Comparison of ENCODE assay signal across 9 cellular contexts in genomic region chr13:37602743-37603381, GRCh38. TPM values are rescaled to one million over a fixed set of nuclear protein-coding genes. Genes with fewer than 3 reads are reported as not detected.
DNase-seq lines count a peak whose midpoint lies in the region; ATAC-seq and TF ChIP-seq lines count a peak whose summit lies in the region.
"Had no signal": no experiment of that assay in that cellular context is flagged by ENCODE, and none has a peak within 500 bp of the region (broad histone marks: within the 10 kb centered on the region; RNA-seq: fewer than 3 reads in every experiment).

No MANE protein-coding gene starts in this region.

- TF ChIP-seq RAD21 in liver (IDR thresholded peaks at IDR 0.05), result peak; percentile 68 to 73

- intact Hi-C loops in body of pancreas (cut with DNase I), result no loop called here

- no peaks in the 10 kb centered on the region for H3K36me3 ChIP-seq in body of pancreas (replicated peaks in 1 of 2; ENCODE audit: insufficient read depth in 1 of 2, low read depth in 2 of 2)
- H3K36me3 ChIP-seq in liver (ENCODE audit: control insufficient read depth in 4 of 4, insufficient read depth in 3 of 4, low read depth in 1 of 4, low read length in 3 of 4), result no peaks in the 10 kb centered on the region

- peak; percentile 38 to 49 for DNase-seq in AML-193 (lab: John Stamatoyannopoulos, UW)
- peak; percentile 18 for DNase-seq in HT-29 (ENCODE audit: low spot score)
- no peak for DNase-seq in body of pancreas
- no peak for DNase-seq in NCI-H82 treated with DMSO at 0.1 percent for 48 hours (lab: John Stamatoyannopoulos, UW; ENCODE audit: unreplicated experiment)
- no peak for DNase-seq in activated T-cell treated with anti-CD3 and anti-CD28 coated beads, Interleukin-2, amount 50 U/mL, for 1 hour
- no peak for DNase-seq in midbrain (lab: John Stamatoyannopoulos, UW)
- DNase-seq in stimulated activated naive CD4-positive, alpha-beta T cell treated with Interleukin-2 at 50 U/mL for 16 hours (lab: John Stamatoyannopoulos, UW), result no peak
- DNase-seq: stimulated activated CD4-positive, alpha-beta T cell treated with anti-CD3 and anti-CD28 coated beads, Interleukin-2, amount 100 ng/mL, for 48 hours had no signal

- TF ChIP-seq POLR2A in body of pancreas (IDR thresholded peaks at IDR 0.05), result no peak

- no peak overlapping the region for H3K4me3 ChIP-seq in body of pancreas
- H3K4me3 ChIP-seq in liver (ENCODE audit: low read depth in 1 of 3, low read length in 3 of 3), result no peak overlapping the region

- no peaks in the 10 kb centered on the region for H3K9me3 ChIP-seq in body of pancreas
- no peaks in the 10 kb centered on the region for H3K9me3 ChIP-seq in liver (ENCODE audit: control insufficient read depth in 4 of 4, low read length in 3 of 4)

- TF ChIP-seq CTCF in body of pancreas (IDR thresholded peaks at IDR 0.05), result peak in 5 of 7 experiments; percentile 36 to 49 (median 38)
- TF ChIP-seq CTCF in liver (IDR thresholded peaks at IDR 0.05; ENCODE audit: low read depth, low read length, missing input control), result peak; percentile 17

- no peaks in the 10 kb centered on the region for H3K4me1 ChIP-seq in body of pancreas
- H3K4me1 ChIP-seq in liver (ENCODE audit: control insufficient read depth in 4 of 4, insufficient read depth in 4 of 4, low read length in 3 of 4), result no peaks in the 10 kb centered on the region

- no peak for ATAC-seq in body of pancreas

- WGBS in body of pancreas, 2 donors, result 52 to 56% methylated on average over 5 of the region's 5 CpGs
- 73% methylated on average over 5 of the region's 5 CpGs for WGBS in liver

- no peaks in the 10 kb centered on the region for H3K27me3 ChIP-seq in body of pancreas
- H3K27me3 ChIP-seq in liver (ENCODE audit: control insufficient read depth in 4 of 4, insufficient read depth in 4 of 4, low read length in 3 of 4), result peaks cover 0 to 4% (median 0%) of the 10 kb centered on the region in 4 donors

- no peak overlapping the region for H3K9ac ChIP-seq in liver (ENCODE audit: low read depth in 1 of 2, low read length in 2 of 2)

- H3K27ac ChIP-seq in body of pancreas, result no peak overlapping the region
- no peak overlapping the region for H3K27ac ChIP-seq in liver (ENCODE audit: low read depth in 1 of 2, low read length in 2 of 2)

TF ChIP-seq in liver, 16 proteins besides CTCF, POLR2A, EP300 and RAD21:
- TF ChIP-seq EGR1 (IDR thresholded peaks at IDR 0.05; ENCODE audit: low read depth in 2 of 2) (no peak), FOXA2 (IDR thresholded peaks at IDR 0.05) (no peak), TAF1 (conservative IDR thresholded peaks at IDR 0.05) (no peak), ZBTB33 (IDR thresholded peaks at IDR 0.05) (no peak), ATF3 (IDR thresholded peaks at IDR 0.05) (no peak), SP1 (IDR thresholded peaks at IDR 0.05) (no peak), REST (IDR thresholded peaks at IDR 0.05) (no peak), FOXA1 (IDR thresholded peaks at IDR 0.05) (no peak), HNF4A (conservative IDR thresholded peaks at IDR 0.05) (no peak), NR2F2 (IDR thresholded peaks at IDR 0.05) (no peak), RXRA (IDR thresholded peaks at IDR 0.05) (no peak), MAX (IDR thresholded peaks at IDR 0.05) (no peak), GABPA (IDR thresholded peaks at IDR 0.05 in 1 of 2, conservative IDR thresholded peaks at IDR 0.05 in 1 of 2) (no peak), YY1 (IDR thresholded peaks at IDR 0.05) (no peak), HNF4G (IDR thresholded peaks at IDR 0.05) (no peak), JUND (IDR thresholded peaks at IDR 0.05) (no peak)

RNA-seq across cellular contexts. Expression of gene POSTN, which starts 4.3 kb away (rescaled TPM):
- not detected in 2 replicates for total RNA-seq in HT-29 (2014; rRNA removed; shearing (Covaris generic))
- total RNA-seq in body of pancreas (1 to 10 TPM; 4.4 to 6.9 TPM), liver (10 to 100 TPM in 1 of 2 donors, 1 to 10 TPM in 1; 1.1 to 10.9 TPM)
- polyA plus RNA-seq in liver, result 1 to 10 TPM; 1.0 to 1.5 TPM

Comparison
In these comparisons a context has a peak if more than half of its experiments do, and no peak if none do; other contexts are left out.
1. DNase-seq: peak in AML-193 (2 of 2) and HT-29 (single experiment); none in body of pancreas (0 of 4), NCI-H82 treated with DMSO at 0.1 percent for 48 hours (single experiment), activated T-cell treated with anti-CD3 and anti-CD28 coated beads, Interleukin-2, amount 50 U/mL, for 1 hour (single experiment), midbrain (single experiment) and stimulated activated naive CD4-positive, alpha-beta T cell treated with Interleukin-2 at 50 U/mL for 16 hours (single experiment).